ENCODE assay signal across 7 cellular contexts in genomic region chrX:52945838-52946494, GRCh38. TPM values are rescaled to one million over a fixed set of nuclear protein-coding genes. Genes with fewer than 3 reads are reported as not detected.
DNase-seq lines count a peak whose midpoint lies in the region; ATAC-seq, FAIRE-seq and TF ChIP-seq lines count a peak whose summit lies in the region.
"Not testable (repeated sequence)": the region's sequence is repeated elsewhere in the genome, so short reads cannot be mapped to it uniquely, and the experiment has no call there.

No MANE protein-coding gene starts in this region.

- not testable (repeated sequence) for H3K9me3 Mint-ChIP-seq in astrocyte (ENCODE audit: unreplicated experiment)

- not testable (repeated sequence) for H3K27ac ChIP-seq in astrocyte (ENCODE audit: low read depth, low read length); K562 (ENCODE audit: extremely low read depth, low read depth, low read length); endothelial cell of umbilical vein (ENCODE audit: insufficient read depth, low read depth, low read length); HepG2 (ENCODE audit: extremely low read length, insufficient read depth, low read length); upper lobe of left lung

- ATAC-seq in GM18868 (IDR thresholded peaks at IDR 0.05; ENCODE audit: unreplicated experiment) (peak; percentile 66), K562 (0 out of 3 replicates have a peak, but pooled peaks have one; percentile 40), HepG2 (peak; percentile 69), upper lobe of left lung (ENCODE audit: low FRiP score in 2 of 2) (peak; percentile 20 to 44)

- not testable (repeated sequence) for TF ChIP-seq EP300 in K562 (IDR thresholded peaks at IDR 0.05; ENCODE audit: low read length); HepG2 (IDR thresholded peaks at IDR 0.05; ENCODE audit: low read depth in 2 of 2, low read length in 2 of 2); HepG2 (CRISPR knock-in tag; IDR thresholded peaks at IDR 0.05; ENCODE audit: borderline replicate concordance); upper lobe of left lung (IDR thresholded peaks at IDR 0.05)

- H3K79me2 ChIP-seq in astrocyte (ENCODE audit: insufficient read depth, low read length); K562 (ENCODE audit: control insufficient read depth, insufficient read depth, low read length); endothelial cell of umbilical vein (ENCODE audit: control insufficient read depth, insufficient read depth, low read length); HepG2 (ENCODE audit: insufficient read depth, low read length): not testable (repeated sequence)

- not testable (repeated sequence) for DNase-seq in GM18507 (ENCODE audit: extremely low spot score, insufficient read length, low read depth); astrocyte (ENCODE audit: low read depth); K562 (ENCODE audit: extremely low read depth in 1 of 4, low spot score in 3 of 4); endothelial cell of umbilical vein (ENCODE audit: low read depth, low spot score); HepG2 (ENCODE audit: low spot score); upper lobe of left lung

- not testable (repeated sequence) for H3K4me1 ChIP-seq in astrocyte (ENCODE audit: insufficient read depth, low read length); K562 (replicated peaks in 1 of 2; ENCODE audit: control insufficient read depth in 2 of 2, insufficient read depth in 2 of 2, low read length in 2 of 2); endothelial cell of umbilical vein (ENCODE audit: control insufficient read depth, extremely low read depth, insufficient read depth, low read length); HepG2 (ENCODE audit: insufficient read depth, low read length); upper lobe of left lung

- not testable (repeated sequence) for H3K27me3 Mint-ChIP-seq in astrocyte (ENCODE audit: low read depth, unreplicated experiment)

- FAIRE-seq in GM18507 (lab: Jason Lieb, UNC) (peak; percentile 51), astrocyte (lab: Jason Lieb, UNC) (peak; percentile 73), K562 (lab: Jason Lieb, UNC) (peak; percentile 19), endothelial cell of umbilical vein (lab: Jason Lieb, UNC) (peak; percentile 28), HepG2 (lab: Jason Lieb, UNC) (peak; percentile 63)

- POLR2A ChIA-PET in K562 (lab: Yijun Ruan, JAX); endothelial cell of umbilical vein (lab: Charles Lee); HepG2 (lab: Yijun Ruan, JAX): not testable (repeated sequence)

- TF ChIP-seq CTCF in astrocyte (IDR thresholded peaks at IDR 0.05; ENCODE audit: insufficient read depth, low read depth, low read length); K562 (IDR thresholded peaks at IDR 0.05 in 2 of 3, conservative IDR thresholded peaks at IDR 0.05 in 1 of 3; ENCODE audit: insufficient read depth in 2 of 3, low read depth in 1 of 3, low read length in 3 of 3); endothelial cell of umbilical vein (IDR thresholded peaks at IDR 0.05; ENCODE audit: extremely low read depth in 1 of 2, insufficient read depth in 1 of 2, low read depth in 1 of 2, low read length in 2 of 2); HepG2 (CRISPR knock-in tag; IDR thresholded peaks at IDR 0.05); upper lobe of left lung (IDR thresholded peaks at IDR 0.05): not testable (repeated sequence)

- not testable (repeated sequence) for H3K4me2 ChIP-seq in astrocyte (ENCODE audit: low read length); K562 (ENCODE audit: insufficient read depth, low read length); endothelial cell of umbilical vein (ENCODE audit: insufficient read depth, low read length); HepG2 (ENCODE audit: low read depth, low read length)

- H3K36me3 ChIP-seq in astrocyte (ENCODE audit: insufficient read depth, low read length); K562 (ENCODE audit: control insufficient read depth, insufficient read depth, low read length); endothelial cell of umbilical vein (ENCODE audit: control insufficient read depth in 2 of 2, extremely low read depth in 1 of 2, insufficient read depth in 2 of 2, low read length in 2 of 2); HepG2 (replicated peaks in 1 of 2; ENCODE audit: control insufficient read depth in 1 of 2, insufficient read depth in 2 of 2, low read length in 2 of 2); upper lobe of left lung: not testable (repeated sequence)

- H3K9me1 ChIP-seq in K562 (ENCODE audit: control insufficient read depth, insufficient read depth, low read length); endothelial cell of umbilical vein (replicated peaks; ENCODE audit: control insufficient read depth, extremely low read depth, insufficient read depth, low read length): not testable (repeated sequence)

- in situ Hi-C loops in K562 (cut with MboI); HepG2 (cut with HindIII; ENCODE audit: extremely low pct_ligation_motif_present, low pct_unique_long_range_greater_than_20kb): not testable (repeated sequence)

- TF ChIP-seq POLR2A in K562 (conservative IDR thresholded peaks at IDR 0.05); endothelial cell of umbilical vein (IDR thresholded peaks at IDR 0.05; ENCODE audit: low read depth, low read length); HepG2 (IDR thresholded peaks at IDR 0.05; ENCODE audit: insufficient read depth in 1 of 2, low read depth in 2 of 2, low read length in 2 of 2); upper lobe of left lung (IDR thresholded peaks at IDR 0.05): not testable (repeated sequence)

- intact Hi-C loops in K562 (cut with micrococcal nuclease); endothelial cell of umbilical vein (cut with micrococcal nuclease); HepG2 (cut with micrococcal nuclease; ENCODE audit: unreplicated experiment): not testable (repeated sequence)

- not testable (repeated sequence) for TF ChIP-seq RAD21 in K562 (CRISPR knock-in tag; conservative IDR thresholded peaks at IDR 0.05 in 1 of 2, IDR thresholded peaks at IDR 0.05 in 1 of 2); HepG2 (CRISPR knock-in tag; IDR thresholded peaks at IDR 0.05)

- H3K4me3 Mint-ChIP-seq in astrocyte (ENCODE audit: unreplicated experiment) = not testable (repeated sequence)

- H3K9ac ChIP-seq in astrocyte (ENCODE audit: low read length); K562 (ENCODE audit: insufficient read depth in 1 of 2, low read depth in 2 of 2, low read length in 2 of 2); endothelial cell of umbilical vein (replicated peaks; ENCODE audit: extremely low read depth, insufficient read depth, low read length); HepG2 (ENCODE audit: insufficient read depth, low read depth, low read length): not testable (repeated sequence)

- H4K20me1 ChIP-seq in astrocyte (ENCODE audit: insufficient read depth, low read length); K562 (replicated peaks; ENCODE audit: control insufficient read depth, insufficient read depth, low read length); endothelial cell of umbilical vein (replicated peaks; ENCODE audit: control insufficient read depth, extremely low read depth, insufficient read depth, low read length); HepG2 (ENCODE audit: insufficient read depth, low read length): not testable (repeated sequence)

- dilution Hi-C loops in endothelial cell of umbilical vein (cut with MboI; ENCODE audit: extremely low pct_ligation_motif_present, low sequenced_read_pairs) = not testable (repeated sequence)

- H3K27me3 ChIP-seq in astrocyte (ENCODE audit: insufficient read depth, low read length); K562 (ENCODE audit: control insufficient read depth in 2 of 2, insufficient read depth in 2 of 2, low read length in 2 of 2); endothelial cell of umbilical vein (ENCODE audit: control insufficient read depth in 2 of 2, insufficient read depth in 2 of 2, low read length in 2 of 2); HepG2 (ENCODE audit: control insufficient read depth in 1 of 2, insufficient read depth in 2 of 2, low read length in 2 of 2); upper lobe of left lung: not testable (repeated sequence)

- not testable (repeated sequence) for BruUV-seq in K562 (replicated peaks; lab: Mats Ljungman, UMichigan); endothelial cell of umbilical vein (replicated peaks; lab: Mats Ljungman, UMichigan); HepG2 (replicated peaks; lab: Mats Ljungman, UMichigan)

- CTCF ChIA-PET in K562 (lab: Yijun Ruan, JAX; ENCODE audit: low intra/inter-chr PET ratio); endothelial cell of umbilical vein (lab: Charles Lee); HepG2 (lab: Yijun Ruan, JAX; ENCODE audit: low intra/inter-chr PET ratio, low total read pairs): not testable (repeated sequence)

- WGBS in K562 (ENCODE audit: insufficient coverage, low coverage, missing lambda C conversion rate) = no CpG with 5 or more reads among the region's 14 CpGs
- no CpG with 5 or more reads among the region's 14 CpGs for WGBS in HepG2 (ENCODE audit: low lambda C conversion rate)
- no CpG with 5 or more reads among the region's 14 CpGs for WGBS in upper lobe of left lung, 2 donors

- not testable (repeated sequence) for H3K4me1 Mint-ChIP-seq in astrocyte (ENCODE audit: low read depth, unreplicated experiment)

- not testable (repeated sequence) for H3K36me3 Mint-ChIP-seq in astrocyte (ENCODE audit: low read depth, unreplicated experiment)

- H3K4me3 ChIP-seq in astrocyte (ENCODE audit: insufficient read depth, low read depth, low read length); K562; endothelial cell of umbilical vein (replicated peaks in 1 of 3; ENCODE audit: insufficient read depth in 1 of 3, low read depth in 1 of 3, low read length in 3 of 3); HepG2 (replicated peaks in 1 of 3; ENCODE audit: insufficient read depth in 1 of 3, low read depth in 2 of 3, low read length in 3 of 3); upper lobe of left lung: not testable (repeated sequence)

- H3K27ac Mint-ChIP-seq in astrocyte (ENCODE audit: unreplicated experiment) = not testable (repeated sequence)

- H2AFZ ChIP-seq in astrocyte (ENCODE audit: low read depth, low read length); K562 (ENCODE audit: low read depth, low read length); endothelial cell of umbilical vein (ENCODE audit: low read depth, low read length); HepG2 (ENCODE audit: low read length): not testable (repeated sequence)

- H3K9me3 ChIP-seq in astrocyte (ENCODE audit: insufficient read depth, low read depth, low read length); K562 (replicated peaks; ENCODE audit: control insufficient read depth, insufficient read depth, low read depth, low read length); endothelial cell of umbilical vein (replicated peaks; ENCODE audit: control insufficient read depth, insufficient read depth, low read length); HepG2 (ENCODE audit: low read length); upper lobe of left lung: not testable (repeated sequence)

RNA-seq across cellular contexts. Expression of gene FAM156A, which starts 12.4 kb away (rescaled TPM):
- 24.1 and 24.2 TPM in 2 replicates for total RNA-seq in astrocyte
- 56.1 and 59.3 TPM in 2 replicates for total RNA-seq in K562 (2011; cell fraction: chromatin; rRNA removed; ENCODE audit: low replicate concordance)
- total RNA-seq in K562 (2011; cell fraction: nucleolus; rRNA removed) = 16.8 and 19.7 TPM in 2 replicates
- 34.2 and 51.3 TPM in 2 replicates for total RNA-seq in K562 (2011; cell fraction: nucleoplasm; rRNA removed)
- total RNA-seq in K562 (2014; rRNA removed) = 8.2 and 8.6 TPM in 2 replicates
- total RNA-seq in K562 (2014; rRNA removed; fragmentation: Illumina TruSeq; extraction: Trizol) = 7.2 and 9.0 TPM in 2 replicates
- total RNA-seq in K562 (2015; rRNA removed; fragmentation: Illumina TruSeq; extraction: Trizol) = 6.6 and 8.8 TPM in 2 replicates
- 14.5 and 14.8 TPM in 2 replicates for total RNA-seq in K562 (2021)
- polyA plus RNA-seq in K562 (2011; rRNA removed) = 20.3 and 20.6 TPM in 2 replicates
- polyA plus RNA-seq in K562 (2011; cell fraction: cytosol; rRNA removed) = 18.9 and 20.6 TPM in 2 replicates
- 92.9 and 126 TPM in 2 replicates for polyA plus RNA-seq in K562 (2011; cell fraction: nucleus; rRNA removed)
- 19.4 and 25.5 TPM in 2 replicates for polyA plus RNA-seq in K562 (2012)
- polyA plus RNA-seq in K562 (2014; fragmentation: Illumina TruSeq; extraction: Trizol) = 13.2 and 13.4 TPM in 2 replicates
- polyA plus RNA-seq in K562 (2014; fragmentation: Nextera tagmentation; extraction: Ambion mirVana) = 1 to 10 TPM; 1.9 to 2.9 TPM
- polyA plus RNA-seq in K562 (2014; rRNA removed) = 16.7 and 20.3 TPM in 2 replicates
- polyA minus RNA-seq in K562 (2011; rRNA and poly(A)+ RNA removed) = 5.1 and 6.9 TPM in 2 replicates
- polyA minus RNA-seq in K562 (2011; cell fraction: cytosol; rRNA and poly(A)+ RNA removed) = 2.9 and 6.2 TPM in 2 replicates
- 10.5 and 12.1 TPM in 2 replicates for polyA minus RNA-seq in K562 (2011; cell fraction: nucleus; rRNA and poly(A)+ RNA removed)
- total RNA-seq in endothelial cell of umbilical vein = 15.3 and 18.2 TPM in 2 replicates
- 11.3 and 16.1 TPM in 2 replicates for polyA plus RNA-seq in endothelial cell of umbilical vein
- 10.5 and 11.2 TPM in 2 replicates for polyA plus RNA-seq in endothelial cell of umbilical vein (2011; cell fraction: cytosol; rRNA removed)
- polyA plus RNA-seq in endothelial cell of umbilical vein (2011; cell fraction: nucleus; rRNA removed) = 91.0 and 130 TPM in 2 replicates
- 14.5 and 24.0 TPM in 2 replicates for polyA plus RNA-seq in endothelial cell of umbilical vein (2012)
- 14.7 and 19.4 TPM in 2 replicates for polyA minus RNA-seq in endothelial cell of umbilical vein
- 4.3 TPM for polyA minus RNA-seq in endothelial cell of umbilical vein (2011; cell fraction: cytosol; rRNA and poly(A)+ RNA removed)
- polyA minus RNA-seq in endothelial cell of umbilical vein (2011; cell fraction: nucleus; rRNA and poly(A)+ RNA removed) = 13.6 and 14.4 TPM in 2 replicates
- total RNA-seq in HepG2 (2016; rRNA removed; fragmentation: Illumina TruSeq; extraction: Trizol) = 7.2 and 15.4 TPM in 2 replicates
- total RNA-seq in HepG2 (2016; cell fraction: cytosol; rRNA removed; fragmentation: Illumina TruSeq; extraction: Trizol; ENCODE audit: low read depth) = 2.1 and 2.3 TPM in 2 replicates
- total RNA-seq in HepG2 (2016; cell fraction: insoluble cytoplasmic fraction; rRNA removed; fragmentation: Illumina TruSeq; extraction: Trizol) = 7.6 and 13.8 TPM in 2 replicates
- total RNA-seq in HepG2 (2016; cell fraction: membrane; rRNA removed; fragmentation: Illumina TruSeq; extraction: Trizol) = 1.9 and 5.9 TPM in 2 replicates
- 15.4 and 17.3 TPM in 2 replicates for total RNA-seq in HepG2 (2016; cell fraction: nucleus; rRNA removed; fragmentation: Illumina TruSeq; extraction: Trizol)
- 53.8 and 57.9 TPM in 2 replicates for polyA plus RNA-seq in HepG2 (2011; rRNA removed)
- polyA plus RNA-seq in HepG2 (2011; cell fraction: cytosol; rRNA removed) = 29.2 and 34.5 TPM in 2 replicates
- 350 and 359 TPM in 2 replicates for polyA plus RNA-seq in HepG2 (2011; cell fraction: nucleus; rRNA removed)
- polyA plus RNA-seq in HepG2 (2012) = 35.7 and 50.7 TPM in 2 replicates
- polyA plus RNA-seq in HepG2 (2016; cell fraction: cytosol; fragmentation: Illumina TruSeq; extraction: Trizol; ENCODE audit: low read depth) = 0.57 and 0.66 TPM in 2 replicates
- polyA plus RNA-seq in HepG2 (2016; cell fraction: insoluble cytoplasmic fraction; fragmentation: Illumina TruSeq; extraction: Trizol; ENCODE audit: low read depth) = 6.2 and 6.3 TPM in 2 replicates
- 1.8 and 2.6 TPM in 2 replicates for polyA plus RNA-seq in HepG2 (2016; cell fraction: membrane; fragmentation: Illumina TruSeq; extraction: Trizol; ENCODE audit: low read depth)
- polyA plus RNA-seq in HepG2 (2016; cell fraction: nucleus; fragmentation: Illumina TruSeq; extraction: Trizol; ENCODE audit: insufficient read depth, low read depth) = 85.4 and 94.3 TPM in 2 replicates
- 15.3 and 25.8 TPM in 2 replicates for polyA minus RNA-seq in HepG2 (2011; rRNA and poly(A)+ RNA removed; ENCODE audit: low replicate concordance)
- polyA minus RNA-seq in HepG2 (2011; cell fraction: cytosol; rRNA and poly(A)+ RNA removed) = 9.8 and 10.2 TPM in 2 replicates
- polyA minus RNA-seq in HepG2 (2011; cell fraction: nucleus; rRNA and poly(A)+ RNA removed) = 62.5 and 68.2 TPM in 2 replicates
- 10 to 100 TPM; 12.0 to 60.8 (median 17.6) TPM for total RNA-seq in upper lobe of left lung

RNA-seq across cellular contexts. Expression of gene FAM156B, which starts 48.8 kb away (rescaled TPM):
- 19.4 and 21.4 TPM in 2 replicates for total RNA-seq in astrocyte
- 30.5 and 55.9 TPM in 2 replicates for total RNA-seq in K562 (2011; cell fraction: chromatin; rRNA removed; ENCODE audit: low replicate concordance)
- total RNA-seq in K562 (2011; cell fraction: nucleolus; rRNA removed) = 38.8 and 44.7 TPM in 2 replicates
- total RNA-seq in K562 (2011; cell fraction: nucleoplasm; rRNA removed) = 32.0 and 37.1 TPM in 2 replicates
- total RNA-seq in K562 (2014; rRNA removed) = 16.7 and 22.9 TPM in 2 replicates
- total RNA-seq in K562 (2014; rRNA removed; fragmentation: Illumina TruSeq; extraction: Trizol) = 1.5 and 5.4 TPM in 2 replicates
- 8.6 and 12.3 TPM in 2 replicates for total RNA-seq in K562 (2015; rRNA removed; fragmentation: Illumina TruSeq; extraction: Trizol)
- 7.1 and 14.2 TPM in 2 replicates for total RNA-seq in K562 (2021)
- 19.4 and 20.6 TPM in 2 replicates for polyA plus RNA-seq in K562 (2011; rRNA removed)
- polyA plus RNA-seq in K562 (2011; cell fraction: cytosol; rRNA removed) = 34.9 and 40.7 TPM in 2 replicates
- 109 and 172 TPM in 2 replicates for polyA plus RNA-seq in K562 (2011; cell fraction: nucleus; rRNA removed)
- polyA plus RNA-seq in K562 (2012) = 11.3 and 12.0 TPM in 2 replicates
- polyA plus RNA-seq in K562 (2014; fragmentation: Illumina TruSeq; extraction: Trizol) = 18.3 and 21.2 TPM in 2 replicates
- under 1 TPM; 0.24 to 0.45 TPM for polyA plus RNA-seq in K562 (2014; fragmentation: Nextera tagmentation; extraction: Ambion mirVana)
- 30.8 and 32.2 TPM in 2 replicates for polyA plus RNA-seq in K562 (2014; rRNA removed)
- polyA minus RNA-seq in K562 (2011; rRNA and poly(A)+ RNA removed) = 8.5 and 14.4 TPM in 2 replicates
- polyA minus RNA-seq in K562 (2011; cell fraction: cytosol; rRNA and poly(A)+ RNA removed) = 4.7 and 5.7 TPM in 2 replicates
- 10.8 and 11.6 TPM in 2 replicates for polyA minus RNA-seq in K562 (2011; cell fraction: nucleus; rRNA and poly(A)+ RNA removed)
- 10.8 and 16.7 TPM in 2 replicates for total RNA-seq in endothelial cell of umbilical vein
- 33.9 and 35.4 TPM in 2 replicates for polyA plus RNA-seq in endothelial cell of umbilical vein
- polyA plus RNA-seq in endothelial cell of umbilical vein (2011; cell fraction: cytosol; rRNA removed) = 15.0 and 24.5 TPM in 2 replicates
- 134 and 155 TPM in 2 replicates for polyA plus RNA-seq in endothelial cell of umbilical vein (2011; cell fraction: nucleus; rRNA removed)
- 8.2 and 12.8 TPM in 2 replicates for polyA plus RNA-seq in endothelial cell of umbilical vein (2012)
- 10.1 and 14.4 TPM in 2 replicates for polyA minus RNA-seq in endothelial cell of umbilical vein
- 15.0 TPM for polyA minus RNA-seq in endothelial cell of umbilical vein (2011; cell fraction: cytosol; rRNA and poly(A)+ RNA removed)
- 9.4 and 12.7 TPM in 2 replicates for polyA minus RNA-seq in endothelial cell of umbilical vein (2011; cell fraction: nucleus; rRNA and poly(A)+ RNA removed)
- total RNA-seq in HepG2 (2016; rRNA removed; fragmentation: Illumina TruSeq; extraction: Trizol) = 6.3 and 7.8 TPM in 2 replicates
- total RNA-seq in HepG2 (2016; cell fraction: cytosol; rRNA removed; fragmentation: Illumina TruSeq; extraction: Trizol; ENCODE audit: low read depth) = 1.5 and 2.0 TPM in 2 replicates
- total RNA-seq in HepG2 (2016; cell fraction: insoluble cytoplasmic fraction; rRNA removed; fragmentation: Illumina TruSeq; extraction: Trizol) = 5.4 and 10.1 TPM in 2 replicates
- 1.1 and 5.2 TPM in 2 replicates for total RNA-seq in HepG2 (2016; cell fraction: membrane; rRNA removed; fragmentation: Illumina TruSeq; extraction: Trizol)
- total RNA-seq in HepG2 (2016; cell fraction: nucleus; rRNA removed; fragmentation: Illumina TruSeq; extraction: Trizol) = 12.7 and 20.1 TPM in 2 replicates
- 82.1 and 85.9 TPM in 2 replicates for polyA plus RNA-seq in HepG2 (2011; rRNA removed)
- polyA plus RNA-seq in HepG2 (2011; cell fraction: cytosol; rRNA removed) = 49.9 and 65.2 TPM in 2 replicates
- polyA plus RNA-seq in HepG2 (2011; cell fraction: nucleus; rRNA removed) = 716 and 744 TPM in 2 replicates
- polyA plus RNA-seq in HepG2 (2012) = 24.5 and 26.7 TPM in 2 replicates
- 0.80 and 1.2 TPM in 2 replicates for polyA plus RNA-seq in HepG2 (2016; cell fraction: cytosol; fragmentation: Illumina TruSeq; extraction: Trizol; ENCODE audit: low read depth)
- 6.2 and 10.3 TPM in 2 replicates for polyA plus RNA-seq in HepG2 (2016; cell fraction: insoluble cytoplasmic fraction; fragmentation: Illumina TruSeq; extraction: Trizol; ENCODE audit: low read depth)
- polyA plus RNA-seq in HepG2 (2016; cell fraction: membrane; fragmentation: Illumina TruSeq; extraction: Trizol; ENCODE audit: low read depth) = 2.6 and 3.8 TPM in 2 replicates
- polyA plus RNA-seq in HepG2 (2016; cell fraction: nucleus; fragmentation: Illumina TruSeq; extraction: Trizol; ENCODE audit: insufficient read depth, low read depth) = 5.2 and 14.6 TPM in 2 replicates
- polyA minus RNA-seq in HepG2 (2011; rRNA and poly(A)+ RNA removed; ENCODE audit: low replicate concordance) = 37.6 and 50.1 TPM in 2 replicates
- polyA minus RNA-seq in HepG2 (2011; cell fraction: cytosol; rRNA and poly(A)+ RNA removed) = 7.9 and 8.4 TPM in 2 replicates
- 54.3 and 64.1 TPM in 2 replicates for polyA minus RNA-seq in HepG2 (2011; cell fraction: nucleus; rRNA and poly(A)+ RNA removed)
- total RNA-seq in upper lobe of left lung = 100 to 1,000 TPM in 2 of 6 donors, 10 to 100 TPM in 4; 14.1 to 216 (median 17.2) TPM
